ENCODE assay signal across 8 cellular contexts in the genomic region with DNA sequence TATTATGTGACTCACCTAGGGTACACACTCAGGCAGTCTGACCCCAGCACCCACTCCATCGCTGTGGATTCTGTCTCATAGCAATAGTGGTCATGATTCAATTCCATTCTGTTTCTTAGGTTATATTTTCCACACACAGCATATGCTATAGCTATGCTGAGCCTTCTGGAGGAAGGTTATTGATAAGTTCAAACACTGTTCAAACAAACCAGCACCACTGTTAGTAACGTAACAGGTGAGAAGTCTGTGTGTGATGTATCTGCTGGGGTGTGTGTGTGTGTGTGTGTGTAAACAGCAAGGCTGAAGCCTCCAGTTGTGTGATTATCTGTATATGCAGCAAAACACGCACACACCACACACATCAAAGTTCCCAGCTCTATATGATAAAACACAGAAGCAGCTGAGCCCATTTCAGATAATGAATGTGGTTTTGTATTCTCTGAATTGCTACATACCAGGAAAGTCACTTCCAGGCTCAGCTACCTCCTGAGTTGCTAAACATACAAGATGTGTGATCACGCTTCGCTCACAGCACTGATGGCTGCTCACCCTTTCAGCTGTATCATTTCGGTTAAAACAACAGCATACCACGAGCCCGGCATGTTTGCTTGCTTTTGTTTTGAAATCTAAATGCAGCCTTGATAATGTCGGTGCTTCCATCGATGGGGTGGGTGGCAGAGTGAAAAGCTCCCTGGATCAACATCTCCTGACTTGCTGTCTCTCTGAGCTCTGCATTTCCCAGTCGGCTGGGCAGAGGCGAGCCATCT. TPM values are rescaled to one million over a fixed set of nuclear protein-coding genes. Genes with fewer than 3 reads are reported as not detected.
A peak's percentile ranks its signal among the peaks of the same experiment; 100 is the strongest.
DNase-seq lines count a peak whose midpoint lies in the region; ATAC-seq and TF ChIP-seq lines count a peak whose summit lies in the region.

No MANE protein-coding gene starts in this region.

- H3K4me3 Mint-ChIP-seq in activated T-cell treated with anti-CD3 and anti-CD28 coated beads, Interleukin-2, amount 50 U/mL, for 72 hours: peak overlapping the region; percentile 87 to 93

- no peaks in the 10 kb centered on the region for H3K36me3 Mint-ChIP-seq in activated T-cell treated with anti-CD3 and anti-CD28 coated beads, Interleukin-2, amount 50 U/mL, for 72 hours (ENCODE audit: insufficient read depth in 2 of 2)

- CTCF ChIA-PET in RWPE1 (lab: Yijun Ruan, JAX): interaction anchor here (0.6 to 1.3 kb wide), 4 partner anchors 13 to 81 kb away, joined by 3 to 5 read pairs (median 3); no protein-coding TSS in a partner anchor

- peak overlapping the region; percentile 99 for H3K27ac Mint-ChIP-seq in activated T-cell treated with anti-CD3 and anti-CD28 coated beads, Interleukin-2, amount 50 U/mL, for 72 hours

- POLR2A ChIA-PET in RWPE1 (lab: Yijun Ruan, JAX; ENCODE audit: low non-redundant PET): no interaction called here

- H3K9me3 Mint-ChIP-seq in activated T-cell treated with anti-CD3 and anti-CD28 coated beads, Interleukin-2, amount 50 U/mL, for 72 hours: no peaks in the 10 kb centered on the region

- no peaks in the 10 kb centered on the region for H3K27me3 ChIP-seq in left lung

- no peaks in the 10 kb centered on the region for H3K36me3 ChIP-seq in left lung

- intact Hi-C loops in left lung (cut with DNase I): loop anchor here in 1 of 2 donors (10.0 kb wide), 1 partner anchor 78 kb away; no protein-coding TSS in a partner anchor

- H3K27ac ChIP-seq in left lung: peak overlapping the region; percentile 28 to 72
- H3K27ac ChIP-seq in RWPE1: no peak overlapping the region

- H3K4me3 ChIP-seq in left lung: no peak overlapping the region

- peaks cover 30 to 98% of the 10 kb centered on the region in 2 donors for H3K4me1 ChIP-seq in left lung

- no peaks in the 10 kb centered on the region for H3K9me3 ChIP-seq in left lung

- H3K27me3 Mint-ChIP-seq in activated T-cell treated with anti-CD3 and anti-CD28 coated beads, Interleukin-2, amount 50 U/mL, for 72 hours (ENCODE audit: low read depth): no peaks in the 10 kb centered on the region

- peak; percentile 75 to 82 for ATAC-seq in activated T-cell treated with anti-CD3 and anti-CD28 coated beads, Interleukin-2, amount 50 U/mL, for 72 hours (replicated peaks in 1 of 2)
- no peak for ATAC-seq in left lung
- no peak for ATAC-seq in GM21528 (IDR thresholded peaks at IDR 0.05; ENCODE audit: low FRiP score, unreplicated experiment)
- ATAC-seq in GM21367 (IDR thresholded peaks at IDR 0.05; ENCODE audit: unreplicated experiment): no peak
- ATAC-seq in GM21447 (IDR thresholded peaks at IDR 0.05; ENCODE audit: unreplicated experiment): no peak

- TF ChIP-seq CTCF in left lung (IDR thresholded peaks at IDR 0.05) (no peak), RWPE1 (conservative IDR thresholded peaks at IDR 0.05; ENCODE audit: low read depth) (no peak)

- peaks cover 90% of the 10 kb centered on the region for H3K4me1 Mint-ChIP-seq in activated T-cell treated with anti-CD3 and anti-CD28 coated beads, Interleukin-2, amount 50 U/mL, for 72 hours (ENCODE audit: low read depth)

- peak; percentile 54 to 58 for DNase-seq in stimulated activated CD4-positive, alpha-beta T cell treated with anti-CD3 and anti-CD28 coated beads, Interleukin-15, amount 100 ng/mL, for 48 hours (ENCODE audit: low read depth in 2 of 2)
- no peak for DNase-seq in stimulated activated CD4-positive, alpha-beta T cell treated with anti-CD3 and anti-CD28 coated beads, Interleukin-4, amount 100 ng/mL, for 4 hours
- DNase-seq in activated T-cell treated with anti-CD3 and anti-CD28 coated beads, Interleukin-2, amount 50 U/mL, for 72 hours: peak; percentile 71 to 79
- DNase-seq in left lung (no peak), RWPE1 (ENCODE audit: low spot score) (no peak)

RNA-seq across cellular contexts. Expression of gene SYNE3, which starts 6.8 kb away (rescaled TPM):
- 10 to 100 TPM; 59.9 to 66.2 TPM for total RNA-seq in activated T-cell treated with anti-CD3 and anti-CD28 coated beads, Interleukin-2, amount 50 U/mL, for 72 hours
- 10 to 100 TPM; 11.1 to 25.4 TPM for total RNA-seq in left lung

RNA-seq across cellular contexts. Expression of gene GLRX5, which starts 11.6 kb away (rescaled TPM):
- total RNA-seq in activated T-cell treated with anti-CD3 and anti-CD28 coated beads, Interleukin-2, amount 50 U/mL, for 72 hours: 10 to 100 TPM; 23.1 to 26.3 TPM
- 10 to 100 TPM; 29.4 to 29.5 TPM for total RNA-seq in left lung

Comparison
In these comparisons a context has a peak if more than half of its experiments do, and no peak if none do; other contexts are left out.
1. DNase-seq: peak in stimulated activated CD4-positive, alpha-beta T cell treated with anti-CD3 and anti-CD28 coated beads, Interleukin-15, amount 100 ng/mL, for 48 hours (2 of 2) and activated T-cell treated with anti-CD3 and anti-CD28 coated beads, Interleukin-2, amount 50 U/mL, for 72 hours (2 of 2); none in stimulated activated CD4-positive, alpha-beta T cell treated with anti-CD3 and anti-CD28 coated beads, Interleukin-4, amount 100 ng/mL, for 4 hours (0 of 2), left lung (0 of 2) and RWPE1 (single experiment).
2. ATAC-seq: peak in activated T-cell treated with anti-CD3 and anti-CD28 coated beads, Interleukin-2, amount 50 U/mL, for 72 hours (2 of 2); none in left lung (single experiment), GM21528 (single experiment), GM21367 (single experiment) and GM21447 (single experiment).